ENCODE assay signal across 22 cellular contexts in the genomic region with DNA sequence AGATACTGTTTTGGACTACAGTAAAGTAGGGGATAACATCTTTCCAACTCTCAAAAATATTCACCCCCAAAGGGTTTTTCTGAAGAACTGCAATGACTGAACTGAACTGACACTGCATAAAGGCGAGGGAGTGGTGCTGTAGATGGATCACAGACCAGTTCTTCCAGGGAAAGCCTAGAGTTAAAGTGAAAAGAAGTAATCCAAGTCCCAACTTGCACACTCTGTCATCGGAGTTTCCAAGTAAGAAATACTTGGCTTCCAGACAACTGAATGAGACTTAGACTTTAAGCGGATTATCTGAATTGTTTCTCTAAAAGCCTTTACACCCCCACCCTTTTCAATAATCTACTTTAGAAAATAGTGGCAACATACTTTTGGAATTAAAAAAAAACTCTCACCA.
DNase-seq lines count a peak whose midpoint lies in the region; FAIRE-seq and TF ChIP-seq lines count a peak whose summit lies in the region.
"Had no signal": no experiment of that assay in that cellular context is flagged by ENCODE, and none has a peak within 500 bp of the region (broad histone marks: within the 10 kb centered on the region; RNA-seq: fewer than 3 reads in every experiment).

No MANE protein-coding gene starts in this region.

- intact Hi-C loops in MCF 10A (cut with micrococcal nuclease) (no loop called here), breast epithelium (cut with DNase I; ENCODE audit: low total_unique reads) (no loop called here)

- no peaks in the 10 kb centered on the region for H3K9me3 Mint-ChIP-seq in MCF 10A (ENCODE audit: unreplicated experiment)

- POLR2A ChIA-PET in MCF 10A (lab: Yijun Ruan, JAX): interaction anchor here (0.8 to 1.4 kb wide), 3 partner anchors 10 to 65 kb away, joined by 3 to 7 read pairs (median 3); no protein-coding TSS in a partner anchor

- H3K4me3 Mint-ChIP-seq in MCF 10A (ENCODE audit: unreplicated experiment): no peak overlapping the region
- H3K4me3 Mint-ChIP-seq: B cell; CD4-positive, CD25-positive, alpha-beta regulatory T cell had no signal

- DNase-seq in MCF 10A (ENCODE audit: unreplicated experiment): peak; percentile 63
- no peak for DNase-seq in breast epithelium (ENCODE audit: low spot score in 2 of 2)
- peak; percentile 83 for DNase-seq in epithelial cell of prostate (ENCODE audit: low read depth, low spot score)
- no peak for DNase-seq in smooth muscle cell (lab: John Stamatoyannopoulos, UW; ENCODE audit: unreplicated experiment)
- DNase-seq in NCI-H146 (lab: John Stamatoyannopoulos, UW): no peak
- DNase-seq in HUDEP-2 (lab: John Stamatoyannopoulos, UW; ENCODE audit: unreplicated experiment in 76 of 76): no peak
- DNase-seq in activated CD4-positive, alpha-beta T cell treated with anti-CD3 and anti-CD28 coated beads for 4 hours: no peak
- DNase-seq: Caco-2; CD4-positive, CD25-positive, alpha-beta regulatory T cell; H7; Kasumi-1; MM.1S; NCI-H1092; NCI-H1436 treated with DMSO at 0.1 percent for 48 hours; NCI-H2081; NCI-H2171 treated with DMSO at 0.1 percent for 48 hours; NCI-H446; OCI-M1; SIG-M5 had no signal

- FAIRE-seq in TTC549 (lab: Jason Lieb, UNC): peak; percentile 3

- no peaks in the 10 kb centered on the region for H4K20me1 ChIP-seq in smooth muscle cell (ENCODE audit: low read depth)

- peaks cover 4% of the 10 kb centered on the region for H3K36me3 Mint-ChIP-seq in MCF 10A (ENCODE audit: insufficient read depth, unreplicated experiment)
- H3K36me3 Mint-ChIP-seq: CD4-positive, CD25-positive, alpha-beta regulatory T cell had no signal

- WGBS in smooth muscle cell (ENCODE audit: low lambda C conversion rate): 16% methylated on average over 3 of the region's 3 CpGs

- H3K27ac ChIP-seq in breast epithelium: no peak overlapping the region
- H3K27ac ChIP-seq in epithelial cell of prostate: peak overlapping the region; percentile 76
- peak overlapping the region; percentile 44 for H3K27ac ChIP-seq in smooth muscle cell (ENCODE audit: low read depth)
- H3K27ac ChIP-seq: 22Rv1 had no signal

- CTCF ChIA-PET in MCF 10A (lab: Yijun Ruan, JAX): interaction anchor here (0.7 kb wide), 1 partner anchor 49 kb away, joined by 3 read pairs; no protein-coding TSS in a partner anchor

- H3K36me3 ChIP-seq in breast epithelium (no peaks in the 10 kb centered on the region), smooth muscle cell (ENCODE audit: low read depth) (no peaks in the 10 kb centered on the region)

- H3K4me3 ChIP-seq in breast epithelium (no peak overlapping the region), smooth muscle cell (no peak overlapping the region)

- no peaks in the 10 kb centered on the region for H3K79me2 ChIP-seq in smooth muscle cell (ENCODE audit: low read depth)

- H3K4me1 Mint-ChIP-seq in MCF 10A (ENCODE audit: insufficient read depth, unreplicated experiment): peaks cover 14% of the 10 kb centered on the region
- H3K4me1 Mint-ChIP-seq: B cell; CD4-positive, CD25-positive, alpha-beta regulatory T cell had no signal

- H3F3A ChIP-seq in smooth muscle cell (ENCODE audit: low read depth): no peaks in the 10 kb centered on the region

- H3K27me3 ChIP-seq in breast epithelium (no peaks in the 10 kb centered on the region), smooth muscle cell (ENCODE audit: low read depth) (no peaks in the 10 kb centered on the region)

- H3K4me1 ChIP-seq in breast epithelium: no peaks in the 10 kb centered on the region
- peaks cover 9% of the 10 kb centered on the region for H3K4me1 ChIP-seq in smooth muscle cell (ENCODE audit: low read depth)
- H3K4me1 ChIP-seq: Caco-2 had no signal

- TF ChIP-seq POLR2A in breast epithelium (IDR thresholded peaks at IDR 0.05): no peak

- H3K27me3 Mint-ChIP-seq in MCF 10A (ENCODE audit: insufficient read depth, unreplicated experiment): no peaks in the 10 kb centered on the region

- no TSS peak for BruUV-seq in MCF 10A (replicated peaks; lab: Mats Ljungman, UMichigan)

- H3K4me2 ChIP-seq in smooth muscle cell: peak overlapping the region; percentile 2

- no peak overlapping the region for H3K27ac Mint-ChIP-seq in MCF 10A (ENCODE audit: low read depth, unreplicated experiment)
- H3K27ac Mint-ChIP-seq: B cell; CD4-positive, CD25-positive, alpha-beta regulatory T cell had no signal

- H2AFZ ChIP-seq in smooth muscle cell (ENCODE audit: low read depth): peak overlapping the region; percentile 17

- H3K9ac ChIP-seq in smooth muscle cell (ENCODE audit: low read depth): peak overlapping the region; percentile 0

- H3K9me3 ChIP-seq in breast epithelium (no peaks in the 10 kb centered on the region), smooth muscle cell (replicated peaks; ENCODE audit: low read depth) (no peaks in the 10 kb centered on the region)
- H3K9me3 ChIP-seq: Caco-2 had no signal

- TF ChIP-seq CTCF in MCF 10A (IDR thresholded peaks at IDR 0.05; ENCODE audit: unreplicated experiment) (no peak), breast epithelium (IDR thresholded peaks at IDR 0.05) (no peak), smooth muscle cell (IDR thresholded peaks at IDR 0.05; ENCODE audit: borderline replicate concordance, insufficient read depth, poor library complexity, severe bottlenecking) (no peak)

Comparison
In these comparisons a context has a peak if more than half of its experiments do, and no peak if none do; other contexts are left out.
1. DNase-seq: peak in MCF 10A (single experiment) and epithelial cell of prostate (single experiment); none in breast epithelium (0 of 2), smooth muscle cell (single experiment), NCI-H146 (single experiment), HUDEP-2 (0 of 76) and activated CD4-positive, alpha-beta T cell treated with anti-CD3 and anti-CD28 coated beads for 4 hours (0 of 2).
2. H3K27ac ChIP-seq: peak in epithelial cell of prostate (single experiment) and smooth muscle cell (single experiment); none in breast epithelium (0 of 2).